Comparison of ENCODE assay signal across 9 cellular contexts in genomic region chr9:114348261-114348905, GRCh38. TPM values are rescaled to one million over a fixed set of nuclear protein-coding genes. Genes with fewer than 3 reads are reported as not detected.
A peak's percentile ranks its signal among the peaks of the same experiment; 100 is the strongest.
DNase-seq lines count a peak whose midpoint lies in the region; ATAC-seq and TF ChIP-seq lines count a peak whose summit lies in the region.
"Had no signal": no experiment of that assay in that cellular context is flagged by ENCODE, and none has a peak within 500 bp of the region (broad histone marks: within the 10 kb centered on the region; RNA-seq: fewer than 3 reads in every experiment).

No MANE protein-coding gene starts in this region.

- H3K27me3 Mint-ChIP-seq in memory B cell = no peaks in the 10 kb centered on the region

- no peak for TF ChIP-seq POLR2A in vagina (IDR thresholded peaks at IDR 0.05)

- H3K4me3 ChIP-seq in right atrium auricular region (no peak overlapping the region), adipocyte (ENCODE audit: low read length) (no peak overlapping the region), vagina (no peak overlapping the region)

- peak overlapping the region; percentile 12 for H3K9ac ChIP-seq in adipocyte (ENCODE audit: low read length)

- H3K27ac ChIP-seq in right atrium auricular region (peak overlapping the region; percentile 27 to 29), vagina (peak overlapping the region; percentile 82)

- intact Hi-C loops in Right ventricle myocardium superior (cut with DNase I) = loop anchor here (10.0 kb wide), 1 partner anchor 156 kb away; the partner anchor contains the start of gene WHRN
- intact Hi-C loops in vagina (cut with DNase I) = loop anchor here (10.0 kb wide), 1 partner anchor 46 kb away; no protein-coding TSS in a partner anchor

- no peaks in the 10 kb centered on the region for H3K9me3 ChIP-seq in right atrium auricular region
- H3K9me3 ChIP-seq in adipocyte (ENCODE audit: control insufficient read depth, low read length) = no peaks in the 10 kb centered on the region
- no peaks in the 10 kb centered on the region for H3K9me3 ChIP-seq in vagina

- H3K4me3 Mint-ChIP-seq in memory B cell = peak overlapping the region; percentile 48

- ATAC-seq in Right ventricle myocardium superior (ENCODE audit: poor library complexity) (no peak), memory B cell (ENCODE audit: low read depth) (no peak), HG03159 (IDR thresholded peaks at IDR 0.05; ENCODE audit: unreplicated experiment) (no peak), HG03439 (IDR thresholded peaks at IDR 0.05; ENCODE audit: unreplicated experiment) (no peak)

- peaks cover 41% of the 10 kb centered on the region for H3K4me1 Mint-ChIP-seq in memory B cell

- H3K27ac Mint-ChIP-seq in memory B cell = peak overlapping the region; percentile 68

- DNase-seq in right atrium auricular region (ENCODE audit: low spot score) (no peak), Right ventricle myocardium superior (no peak), adipocyte (ENCODE audit: low read depth) (no peak), memory B cell (ENCODE audit: low spot score in 2 of 2) (no peak), vagina (ENCODE audit: extremely low spot score in 2 of 2) (no peak), SW 1271 (lab: John Stamatoyannopoulos, UW) (no peak)

- peaks cover 47% of the 10 kb centered on the region for H3K36me3 Mint-ChIP-seq in memory B cell

- no peak for TF ChIP-seq CTCF in right atrium auricular region (IDR thresholded peaks at IDR 0.05)
- TF ChIP-seq CTCF in vagina (IDR thresholded peaks at IDR 0.05) = no peak

- H3K27me3 ChIP-seq in right atrium auricular region (no peaks in the 10 kb centered on the region), adipocyte (replicated peaks; ENCODE audit: control insufficient read depth, insufficient read depth, low read length) (no peaks in the 10 kb centered on the region), vagina (no peaks in the 10 kb centered on the region)

- H3K9me3 Mint-ChIP-seq in memory B cell = no peaks in the 10 kb centered on the region

- H3K4me1 ChIP-seq in right atrium auricular region (peaks cover 0 to 17% of the 10 kb centered on the region in 2 donors), adipocyte (ENCODE audit: control insufficient read depth, insufficient read depth, low read length) (peaks cover 41% of the 10 kb centered on the region), vagina (peaks cover 24% of the 10 kb centered on the region)

- H3K36me3 ChIP-seq in right atrium auricular region (peaks cover 66% of the 10 kb centered on the region), adipocyte (ENCODE audit: control insufficient read depth, insufficient read depth, low read length, severe bottlenecking) (peaks cover 93% of the 10 kb centered on the region), vagina (peaks cover 0 to 79% of the 10 kb centered on the region in 2 donors)

RNA-seq across cellular contexts. Expression of gene ORM2, which starts 18.7 kb away (rescaled TPM):
- total RNA-seq in right atrium auricular region = not detected
- total RNA-seq in Right ventricle myocardium superior = not detected
- not detected for total RNA-seq in vagina
- total RNA-seq: left ventricle myocardium superior had no signal

RNA-seq across cellular contexts. Expression of gene ORM1, which starts 25.5 kb away (rescaled TPM):
- not detected for total RNA-seq in right atrium auricular region
- 1.2 TPM for total RNA-seq in Right ventricle myocardium superior
- total RNA-seq in vagina = not detected
- total RNA-seq: left ventricle myocardium superior had no signal

RNA-seq across cellular contexts. Expression of gene AKNA, which starts 39.4 kb away (rescaled TPM):
- 1 to 10 TPM; 3.1 to 7.8 TPM for total RNA-seq in right atrium auricular region
- 4.6 TPM for total RNA-seq in Right ventricle myocardium superior
- total RNA-seq in vagina = 55.0 TPM
